9 cellular contexts compared by ENCODE assay signal in the genomic region with DNA sequence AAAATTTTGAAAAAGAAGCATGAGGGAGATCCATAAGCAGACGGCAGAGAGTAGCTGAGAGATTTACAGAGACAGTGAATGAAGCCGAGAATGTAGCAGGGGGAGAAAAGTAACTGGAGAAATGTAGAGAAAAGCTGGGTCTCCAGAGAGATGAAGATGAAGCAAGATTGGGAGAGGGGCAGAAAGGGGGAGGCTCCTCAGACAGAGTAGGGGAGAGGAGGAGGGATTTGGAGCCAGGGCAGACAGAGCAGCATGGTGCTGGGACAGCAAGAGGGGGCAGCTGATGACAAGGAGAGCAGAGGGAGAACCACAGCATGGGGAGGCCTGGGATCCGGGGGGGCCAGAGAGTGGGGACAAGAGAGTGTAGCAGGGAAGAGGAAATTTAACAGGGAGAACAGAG. TPM values are rescaled to one million over a fixed set of nuclear protein-coding genes. Genes with fewer than 3 reads are reported as not detected.
A peak's percentile ranks its signal among the peaks of the same experiment; 100 is the strongest.
DNase-seq lines count a peak whose midpoint lies in the region; TF ChIP-seq lines count a peak whose summit lies in the region.
"Had no signal": no experiment of that assay in that cellular context is flagged by ENCODE, and none has a peak within 500 bp of the region (broad histone marks: within the 10 kb centered on the region; RNA-seq: fewer than 3 reads in every experiment).

No MANE protein-coding gene starts in this region.

- no peaks in the 10 kb centered on the region for H3K9me3 ChIP-seq in iPS-15b (ENCODE audit: control insufficient read depth, insufficient read depth, low read length)
- H3K9me3 ChIP-seq in spleen, result peaks cover 0 to 92% (median 53%) of the 10 kb centered on the region in 8 donors

- H3K4me3 ChIP-seq in iPS-15b (ENCODE audit: low read depth, low read length) (peak overlapping the region; percentile 91), spleen (peak overlapping the region in 7 of 8 donors; percentile 52 to 85 (median 77))

- H3K27me3 ChIP-seq in iPS-15b (ENCODE audit: control insufficient read depth, insufficient read depth, low read length) (no peaks in the 10 kb centered on the region), spleen (replicated peaks in 1 of 7) (no peaks in the 10 kb centered on the region)

- 5 to 12% (median 10%) methylated on average over 3 of the region's 3 CpGs for WGBS in spleen, 5 donors

- H3K4me1 Mint-ChIP-seq in activated CD4-positive, alpha-beta memory T cell treated with anti-CD3 and anti-CD28 coated beads for 36 hours (ENCODE audit: low read depth), result peaks cover 13% of the 10 kb centered on the region

- H3K9me3 Mint-ChIP-seq in activated CD4-positive, alpha-beta memory T cell treated with anti-CD3 and anti-CD28 coated beads for 36 hours, result peaks cover 42% of the 10 kb centered on the region

- peak overlapping the region; percentile 89 for H3K9ac ChIP-seq in iPS-15b (ENCODE audit: low read depth, low read length)

- H3K36me3 Mint-ChIP-seq in activated CD4-positive, alpha-beta memory T cell treated with anti-CD3 and anti-CD28 coated beads for 36 hours, result peaks cover 26% of the 10 kb centered on the region

- POLR2A ChIA-PET in activated CD4-positive, alpha-beta memory T cell treated with anti-CD3 and anti-CD28 coated beads for 36 hours (lab: Charles Lee), result no interaction called here

- H3K27ac Mint-ChIP-seq in activated CD4-positive, alpha-beta memory T cell treated with anti-CD3 and anti-CD28 coated beads for 36 hours, result peak overlapping the region; percentile 91

- CTCF ChIA-PET in activated CD4-positive, alpha-beta memory T cell treated with anti-CD3 and anti-CD28 coated beads for 36 hours (lab: Charles Lee), result no interaction called here

- no peak for TF ChIP-seq CTCF in spleen (IDR thresholded peaks at IDR 0.05 in 8 of 11, conservative IDR thresholded peaks at IDR 0.05 in 3 of 11)

- intact Hi-C loops in activated CD4-positive, alpha-beta memory T cell treated with anti-CD3 and anti-CD28 coated beads for 36 hours (cut with micrococcal nuclease), result loop anchor here (1.0 kb wide), 1 partner anchor 40 kb away; a partner anchor contains a TSS
- intact Hi-C loops in spleen (cut with DNase I; ENCODE audit: low total_unique reads), result no loop called here

- no peaks in the 10 kb centered on the region for H3K36me3 ChIP-seq in iPS-15b (ENCODE audit: control insufficient read depth, insufficient read depth, low read length)
- peaks cover 0 to 18% (median 0%) of the 10 kb centered on the region in 6 donors for H3K36me3 ChIP-seq in spleen

- no peaks in the 10 kb centered on the region for H3K27me3 Mint-ChIP-seq in activated CD4-positive, alpha-beta memory T cell treated with anti-CD3 and anti-CD28 coated beads for 36 hours

- TF ChIP-seq POLR2A in spleen (IDR thresholded peaks at IDR 0.05), result no peak

- DNase-seq in DMS53 (lab: John Stamatoyannopoulos, UW) (peak; percentile 41), DMS53 treated with DMSO at 0.1 percent for 48 hours (lab: John Stamatoyannopoulos, UW; ENCODE audit: unreplicated experiment) (no peak), spleen (no peak), midbrain (lab: John Stamatoyannopoulos, UW) (no peak), NCI-H1694 treated with DMSO at 0.1 percent for 48 hours (lab: John Stamatoyannopoulos, UW) (no peak), NCI-H2081 (lab: John Stamatoyannopoulos, UW) (no peak)
- no peak for DNase-seq in activated CD4-positive, alpha-beta memory T cell treated with anti-CD3 and anti-CD28 coated beads for 36 hours
- DNase-seq: 8988T had no signal

- H3K4me1 ChIP-seq in iPS-15b (ENCODE audit: control insufficient read depth, insufficient read depth, low read length) (no peaks in the 10 kb centered on the region), spleen (peaks cover 0 to 14% (median 10%) of the 10 kb centered on the region in 6 donors)

- peak overlapping the region in 6 of 8 donors; percentile 81 to 89 (median 85) for H3K27ac ChIP-seq in spleen

- H3K4me3 Mint-ChIP-seq in activated CD4-positive, alpha-beta memory T cell treated with anti-CD3 and anti-CD28 coated beads for 36 hours, result peak overlapping the region; percentile 93

RNA-seq across cellular contexts. Expression of a gene that starts 0.9 kb away (rescaled TPM):
- 1 to 10 TPM; 1.7 to 2.1 TPM for total RNA-seq in activated CD4-positive, alpha-beta memory T cell treated with anti-CD3 and anti-CD28 coated beads for 36 hours
- 1 to 10 TPM; 1.3 to 6.4 (median 2.3) TPM for total RNA-seq in spleen
- 1 to 10 TPM in 2 of 3 donors, under 1 TPM in 1; 0.91 to 1.5 (median 1.5) TPM for polyA plus RNA-seq in spleen

RNA-seq across cellular contexts. Expression of a gene that starts 32.7 kb away (rescaled TPM):
- total RNA-seq in activated CD4-positive, alpha-beta memory T cell treated with anti-CD3 and anti-CD28 coated beads for 36 hours, result 1 to 10 TPM; 8.2 to 8.3 TPM
- 10 to 100 TPM; 18.8 to 31.7 (median 21.2) TPM for total RNA-seq in spleen
- polyA plus RNA-seq in spleen, result 10 to 100 TPM; 14.8 to 21.9 (median 18.6) TPM

RNA-seq across cellular contexts. Expression of a gene that starts 40.0 kb away (rescaled TPM):
- total RNA-seq in activated CD4-positive, alpha-beta memory T cell treated with anti-CD3 and anti-CD28 coated beads for 36 hours, result 1 to 10 TPM; 3.4 to 4.1 TPM
- total RNA-seq in spleen, result 10 to 100 TPM in 5 of 7 donors, 1 to 10 TPM in 2; 9.1 to 17.2 (median 13.4) TPM
- 10 to 100 TPM in 1 of 3 donors, 1 to 10 TPM in 2; 5.4 to 10.6 (median 9.2) TPM for polyA plus RNA-seq in spleen
